ENCODE assay signal across 15 cellular contexts in genomic region chr1:246106342-246106763, GRCh38.
DNase-seq lines count a peak whose midpoint lies in the region; ATAC-seq and TF ChIP-seq lines count a peak whose summit lies in the region.
"Had no signal": no experiment of that assay in that cellular context is flagged by ENCODE, and none has a peak within 500 bp of the region (broad histone marks: within the 10 kb centered on the region; RNA-seq: fewer than 3 reads in every experiment).

No MANE protein-coding gene starts in this region.

- CTCF ChIA-PET in CD8-positive, alpha-beta T cell (lab: Charles Lee) = no interaction called here

- no peaks in the 10 kb centered on the region for H3K9me3 Mint-ChIP-seq in CD8-positive, alpha-beta T cell
- H3K9me3 Mint-ChIP-seq in activated T-helper 2 cell treated with anti-CD3 and anti-CD28 coated beads, Interferon-gamma antibody, Interleukin-2, Interleukin-4, amounts not matched to agents 10 μg/mL and 5 μg/mL and 100 μg/mL, durations not matched to agents 14 hours and 24 hours and 36 hours = no peaks in the 10 kb centered on the region
- H3K9me3 Mint-ChIP-seq: activated CD8-positive, alpha-beta T cell treated with anti-CD3 and anti-CD28 coated beads for 36 hours; activated naive CD4-positive, alpha-beta T cell treated with anti-CD3 and anti-CD28 coated beads, Interleukin-2, amount 10 ng/mL, durations not matched to agents 7 days and 5 days; neural crest cell had no signal

- no peaks in the 10 kb centered on the region for H3K27me3 Mint-ChIP-seq in T-helper 17 cell
- no peaks in the 10 kb centered on the region for H3K27me3 Mint-ChIP-seq in CD8-positive, alpha-beta T cell (ENCODE audit: low read depth)
- H3K27me3 Mint-ChIP-seq in activated T-helper 2 cell treated with anti-CD3 and anti-CD28 coated beads, Interferon-gamma antibody, Interleukin-2, Interleukin-4, amounts not matched to agents 10 μg/mL and 5 μg/mL and 100 μg/mL, durations not matched to agents 14 hours and 24 hours and 36 hours (ENCODE audit: low read depth) = no peaks in the 10 kb centered on the region
- H3K27me3 Mint-ChIP-seq: activated CD8-positive, alpha-beta T cell treated with anti-CD3 and anti-CD28 coated beads for 36 hours; activated naive CD4-positive, alpha-beta T cell treated with anti-CD3 and anti-CD28 coated beads, Interleukin-2, amount 10 ng/mL, durations not matched to agents 7 days and 5 days had no signal

- POLR2A ChIA-PET in CD8-positive, alpha-beta T cell (lab: Charles Lee) = no interaction called here

- peaks cover 2% of the 10 kb centered on the region for H3K4me1 Mint-ChIP-seq in T-helper 17 cell
- no peaks in the 10 kb centered on the region for H3K4me1 Mint-ChIP-seq in CD8-positive, alpha-beta T cell (ENCODE audit: low read depth)
- peaks cover 5% of the 10 kb centered on the region for H3K4me1 Mint-ChIP-seq in activated T-helper 2 cell treated with anti-CD3 and anti-CD28 coated beads, Interferon-gamma antibody, Interleukin-2, Interleukin-4, amounts not matched to agents 10 μg/mL and 5 μg/mL and 100 μg/mL, durations not matched to agents 14 hours and 24 hours and 36 hours (ENCODE audit: low read depth)
- H3K4me1 Mint-ChIP-seq: activated naive CD4-positive, alpha-beta T cell treated with anti-CD3 and anti-CD28 coated beads, Interleukin-2, amount 10 ng/mL, durations not matched to agents 7 days and 5 days had no signal

- H3K36me3 Mint-ChIP-seq in T-helper 17 cell (ENCODE audit: low read depth) = peaks cover 6% of the 10 kb centered on the region
- H3K36me3 Mint-ChIP-seq in CD8-positive, alpha-beta T cell = peaks cover 7% of the 10 kb centered on the region
- no peaks in the 10 kb centered on the region for H3K36me3 Mint-ChIP-seq in activated T-helper 2 cell treated with anti-CD3 and anti-CD28 coated beads, Interferon-gamma antibody, Interleukin-2, Interleukin-4, amounts not matched to agents 10 μg/mL and 5 μg/mL and 100 μg/mL, durations not matched to agents 14 hours and 24 hours and 36 hours (ENCODE audit: low read depth)
- H3K36me3 Mint-ChIP-seq: activated naive CD4-positive, alpha-beta T cell treated with anti-CD3 and anti-CD28 coated beads, Interleukin-2, amount 10 ng/mL, durations not matched to agents 7 days and 5 days had no signal

- DNase-seq in HL-60 (ENCODE audit: low read depth in 1 of 2, low spot score in 1 of 2) (peak; percentile 39 to 41), T-helper 17 cell (no peak), pons (ENCODE audit: low spot score) (peak; percentile 13)
- no peak for DNase-seq in CD8-positive, alpha-beta T cell
- no peak for DNase-seq in activated T-helper 2 cell treated with anti-CD3 and anti-CD28 coated beads, Interferon-gamma antibody, Interleukin-2, Interleukin-4, amounts not matched to agents 10 μg/mL and 5 μg/mL and 100 μg/mL, durations not matched to agents 14 hours and 24 hours and 36 hours (ENCODE audit: low spot score)
- no peak for DNase-seq in activated CD4-positive, alpha-beta T cell treated with anti-CD3 and anti-CD28 coated beads for 1 hour
- DNase-seq: activated CD8-positive, alpha-beta T cell treated with anti-CD3 and anti-CD28 coated beads for 36 hours; activated naive CD4-positive, alpha-beta T cell treated with anti-CD3 and anti-CD28 coated beads, Interleukin-2, amount 10 ng/mL, durations not matched to agents 7 days and 5 days; NCI-H1048; NCI-H69; stimulated activated CD8-positive, alpha-beta memory T cell treated with anti-CD3 and anti-CD28 coated beads, Interleukin-4, amount 100 ng/mL, for 48 hours; SW 1271 had no signal

- no peak overlapping the region for H3K4me3 ChIP-seq in HL-60 (replicated peaks; ENCODE audit: insufficient read depth, low read length)
- no peak overlapping the region for H3K4me3 ChIP-seq in CD8-positive, alpha-beta T cell (ENCODE audit: low read depth, low read length)

- H3K9me3 ChIP-seq in T-helper 17 cell (ENCODE audit: control insufficient read depth, low read length, poor library complexity, severe bottlenecking) = no peaks in the 10 kb centered on the region
- H3K9me3 ChIP-seq in CD8-positive, alpha-beta T cell (ENCODE audit: low read length) = no peaks in the 10 kb centered on the region

- H3K4me3 Mint-ChIP-seq in T-helper 17 cell = no peak overlapping the region
- H3K4me3 Mint-ChIP-seq in CD8-positive, alpha-beta T cell = no peak overlapping the region
- no peak overlapping the region for H3K4me3 Mint-ChIP-seq in activated T-helper 2 cell treated with anti-CD3 and anti-CD28 coated beads, Interferon-gamma antibody, Interleukin-2, Interleukin-4, amounts not matched to agents 10 μg/mL and 5 μg/mL and 100 μg/mL, durations not matched to agents 14 hours and 24 hours and 36 hours (ENCODE audit: low read depth)
- H3K4me3 Mint-ChIP-seq: activated CD8-positive, alpha-beta T cell treated with anti-CD3 and anti-CD28 coated beads for 36 hours; activated naive CD4-positive, alpha-beta T cell treated with anti-CD3 and anti-CD28 coated beads, Interleukin-2, amount 10 ng/mL, durations not matched to agents 7 days and 5 days; neural crest cell had no signal

- H3K36me3 ChIP-seq in CD8-positive, alpha-beta T cell (ENCODE audit: insufficient read depth, low read length) = no peaks in the 10 kb centered on the region

- H3K27me3 ChIP-seq in HL-60 (ENCODE audit: insufficient read depth, poor library complexity, severe bottlenecking) = no peaks in the 10 kb centered on the region
- H3K27me3 ChIP-seq in CD8-positive, alpha-beta T cell (ENCODE audit: insufficient read depth, low read length) = no peaks in the 10 kb centered on the region

- ATAC-seq in GM19035 (IDR thresholded peaks at IDR 0.05; ENCODE audit: unreplicated experiment) (peak; percentile 62), T-helper 17 cell (peak; percentile 32), GM21515 (IDR thresholded peaks at IDR 0.05; ENCODE audit: unreplicated experiment) (no peak)
- ATAC-seq in CD8-positive, alpha-beta T cell = no peak
- ATAC-seq: activated CD8-positive, alpha-beta T cell treated with anti-CD3 and anti-CD28 coated beads for 36 hours had no signal

- intact Hi-C loops in CD8-positive, alpha-beta T cell (cut with DNase I, micrococcal nuclease) = no loop called here
- intact Hi-C loops in activated T-helper 2 cell treated with anti-CD3 and anti-CD28 coated beads, Interferon-gamma antibody, Interleukin-2, Interleukin-4, amounts not matched to agents 10 μg/mL and 5 μg/mL and 100 μg/mL, durations not matched to agents 14 hours and 24 hours and 36 hours (cut with micrococcal nuclease) = no loop called here

- TF ChIP-seq CTCF in HL-60 (IDR thresholded peaks at IDR 0.05; ENCODE audit: insufficient read depth, low read length) = no peak
- no peak for TF ChIP-seq CTCF in CD8-positive, alpha-beta T cell (IDR thresholded peaks at IDR 0.05)

- peak overlapping the region; percentile 41 for H3K27ac ChIP-seq in HL-60 (replicated peaks)
- H3K27ac ChIP-seq in CD8-positive, alpha-beta T cell (ENCODE audit: low read depth, low read length) = no peak overlapping the region

- H3K4me1 ChIP-seq in CD8-positive, alpha-beta T cell (ENCODE audit: insufficient read depth, low read length) = no peaks in the 10 kb centered on the region

- H3K27ac Mint-ChIP-seq in T-helper 17 cell = no peak overlapping the region
- H3K27ac Mint-ChIP-seq in CD8-positive, alpha-beta T cell = no peak overlapping the region
- H3K27ac Mint-ChIP-seq in activated T-helper 2 cell treated with anti-CD3 and anti-CD28 coated beads, Interferon-gamma antibody, Interleukin-2, Interleukin-4, amounts not matched to agents 10 μg/mL and 5 μg/mL and 100 μg/mL, durations not matched to agents 14 hours and 24 hours and 36 hours = no peak overlapping the region
- H3K27ac Mint-ChIP-seq: activated CD8-positive, alpha-beta T cell treated with anti-CD3 and anti-CD28 coated beads for 36 hours; activated naive CD4-positive, alpha-beta T cell treated with anti-CD3 and anti-CD28 coated beads, Interleukin-2, amount 10 ng/mL, durations not matched to agents 7 days and 5 days had no signal

Comparison
In these comparisons a context has a peak if more than half of its experiments do, and no peak if none do; other contexts are left out.
1. ATAC-seq: peak in GM19035 (single experiment) and T-helper 17 cell (single experiment); none in GM21515 (single experiment) and CD8-positive, alpha-beta T cell (single experiment).
2. DNase-seq: peak in HL-60 (2 of 2) and pons (single experiment); none in T-helper 17 cell (0 of 3), CD8-positive, alpha-beta T cell (0 of 7), activated T-helper 2 cell treated with anti-CD3 and anti-CD28 coated beads, Interferon-gamma antibody, Interleukin-2, Interleukin-4, amounts not matched to agents 10 μg/mL and 5 μg/mL and 100 μg/mL, durations not matched to agents 14 hours and 24 hours and 36 hours (single experiment) and activated CD4-positive, alpha-beta T cell treated with anti-CD3 and anti-CD28 coated beads for 1 hour (single experiment).